9 cellular contexts compared by ENCODE assay signal in genomic region chr1:211735208-211736170, GRCh38.
A peak's percentile ranks its signal among the peaks of the same experiment; 100 is the strongest.
DNase-seq lines count a peak whose midpoint lies in the region; ATAC-seq, FAIRE-seq and TF ChIP-seq lines count a peak whose summit lies in the region.
"Had no signal": no experiment of that assay in that cellular context is flagged by ENCODE, and none has a peak within 500 bp of the region (broad histone marks: within the 10 kb centered on the region; RNA-seq: fewer than 3 reads in every experiment).

No MANE protein-coding gene starts in this region.

- TF ChIP-seq CTCF in A673 (conservative IDR thresholded peaks at IDR 0.05; ENCODE audit: low read depth, low read length) = no peak
- no peak for TF ChIP-seq CTCF in K562 (IDR thresholded peaks at IDR 0.05 in 2 of 3, conservative IDR thresholded peaks at IDR 0.05 in 1 of 3; ENCODE audit: insufficient read depth in 2 of 3, low read depth in 1 of 3, low read length in 3 of 3)
- TF ChIP-seq CTCF in left lung (IDR thresholded peaks at IDR 0.05) = no peak

- no peaks in the 10 kb centered on the region for H3K79me2 ChIP-seq in K562 (ENCODE audit: control insufficient read depth, insufficient read depth, low read length)

- H3K27me3 ChIP-seq in A673 (replicated peaks; ENCODE audit: insufficient read depth, low read depth, low read length, poor library complexity) (no peaks in the 10 kb centered on the region), K562 (ENCODE audit: control insufficient read depth in 2 of 2, insufficient read depth in 2 of 2, low read length in 2 of 2) (no peaks in the 10 kb centered on the region), left lung (no peaks in the 10 kb centered on the region)

- H3K9me1 ChIP-seq in K562 (ENCODE audit: control insufficient read depth, insufficient read depth, low read length) = no peaks in the 10 kb centered on the region

- H3K36me3 ChIP-seq in A673 (ENCODE audit: insufficient read depth, low read length, poor library complexity, severe bottlenecking) (no peaks in the 10 kb centered on the region), K562 (ENCODE audit: control insufficient read depth, insufficient read depth, low read length) (no peaks in the 10 kb centered on the region), left lung (no peaks in the 10 kb centered on the region)
- H3K36me3 ChIP-seq: heart right ventricle had no signal

- intact Hi-C loops in A673 (cut with micrococcal nuclease; ENCODE audit: unreplicated experiment) = no loop called here
- intact Hi-C loops in K562 (cut with micrococcal nuclease) = no loop called here
- intact Hi-C loops in left lung (cut with DNase I) = no loop called here

- no peak for TF ChIP-seq RAD21 in K562 (CRISPR knock-in tag; conservative IDR thresholded peaks at IDR 0.05 in 1 of 2, IDR thresholded peaks at IDR 0.05 in 1 of 2)

- no peak for TF ChIP-seq POLR2A in K562 (conservative IDR thresholded peaks at IDR 0.05)

- peak; percentile 70 for ATAC-seq in K562
- ATAC-seq in left lung = peak; percentile 79
- ATAC-seq in GM21528 (IDR thresholded peaks at IDR 0.05; ENCODE audit: low FRiP score, unreplicated experiment) = no peak
- ATAC-seq in HG03045 (IDR thresholded peaks at IDR 0.05; ENCODE audit: unreplicated experiment) = no peak

- H3K9me3 ChIP-seq in A673 (ENCODE audit: low read depth, low read length, poor library complexity, severe bottlenecking) (no peaks in the 10 kb centered on the region), K562 (replicated peaks; ENCODE audit: control insufficient read depth, insufficient read depth, low read depth, low read length) (no peaks in the 10 kb centered on the region), left lung (no peaks in the 10 kb centered on the region)
- H3K9me3 ChIP-seq: heart right ventricle had no signal

- H2AFZ ChIP-seq in K562 (ENCODE audit: low read depth, low read length) = peak overlapping the region; percentile 76

- POLR2A ChIA-PET in A673 (lab: Charles Lee; ENCODE audit: low non-redundant PET) (interaction anchor here (0.5 to 0.7 kb wide), 3 partner anchors 22 to 1865 kb away, joined by 3 to 12 read pairs (median 3); no protein-coding TSS in a partner anchor), K562 (lab: Yijun Ruan, JAX) (interaction anchor here (0.9 to 4.3 kb wide), 5 partner anchors 8 to 63 kb away, joined by 3 to 35 read pairs (median 7); no protein-coding TSS in a partner anchor)

- in situ Hi-C loops in K562 (cut with MboI) = no loop called here

- H3K4me3 ChIP-seq in A673 (ENCODE audit: low read depth, low read length, poor library complexity, severe bottlenecking) (no peak overlapping the region), K562 (no peak overlapping the region), left lung (no peak overlapping the region)
- H3K4me3 ChIP-seq: heart right ventricle had no signal

- CTCF ChIA-PET in A673 (lab: Charles Lee) = interaction anchor here (0.8 kb wide), 1 partner anchor 55 kb away, joined by 3 read pairs; no protein-coding TSS in a partner anchor
- CTCF ChIA-PET in K562 (lab: Yijun Ruan, JAX; ENCODE audit: low intra/inter-chr PET ratio) = no interaction called here

- H3K27ac ChIP-seq in A673 (ENCODE audit: low read depth, low read length, poor library complexity, severe bottlenecking) = no peak overlapping the region
- H3K27ac ChIP-seq in K562 (ENCODE audit: extremely low read depth, low read depth, low read length) = no peak overlapping the region
- no peak overlapping the region for H3K27ac ChIP-seq in left lung
- H3K27ac ChIP-seq: heart right ventricle had no signal

- H4K20me1 ChIP-seq in K562 (replicated peaks; ENCODE audit: control insufficient read depth, insufficient read depth, low read length) = no peaks in the 10 kb centered on the region

- DNase-seq in A673 (ENCODE audit: low spot score) = peak; percentile 67
- DNase-seq in HTR-8/SVneo (ENCODE audit: insufficient read length, low spot score) = peak; percentile 96
- peak; percentile 64 to 72 (median 66) for DNase-seq in K562 (ENCODE audit: extremely low read depth in 1 of 4, low spot score in 3 of 4)
- DNase-seq in left lung = peak in 1 of 2 donors; percentile 46
- no peak for DNase-seq in NCI-H187 treated with DMSO at 0.1 percent for 48 hours (lab: John Stamatoyannopoulos, UW)
- no peak for DNase-seq in NCI-H510A (lab: John Stamatoyannopoulos, UW)
- DNase-seq: heart right ventricle had no signal

- 29% methylated on average over 22 of the region's 22 CpGs for WGBS in K562 (ENCODE audit: insufficient coverage, low coverage, missing lambda C conversion rate)

- H3K9ac ChIP-seq in K562 (ENCODE audit: insufficient read depth in 1 of 2, low read depth in 2 of 2, low read length in 2 of 2) = peak overlapping the region in 1 of 2 experiments; percentile 38; a peak in 1 of 4 replicates

- FAIRE-seq in HTR-8/SVneo (lab: Jason Lieb, UNC) (peak; percentile 67), K562 (lab: Jason Lieb, UNC) (peak; percentile 89)

- peak overlapping the region; percentile 56 for H3K4me2 ChIP-seq in K562 (ENCODE audit: insufficient read depth, low read length)

- TF ChIP-seq EP300 in K562 (IDR thresholded peaks at IDR 0.05; ENCODE audit: low read length) = no peak

- BruUV-seq in A673 (replicated peaks; lab: Mats Ljungman, UMichigan) (no TSS peak), K562 (replicated peaks; lab: Mats Ljungman, UMichigan) (no TSS peak)

- H3K4me1 ChIP-seq in A673 (ENCODE audit: insufficient read depth, low read length, poor library complexity, severe bottlenecking) = peaks cover 23% of the 10 kb centered on the region
- peaks cover 15 to 31% of the 10 kb centered on the region in 2 experiments for H3K4me1 ChIP-seq in K562 (replicated peaks in 1 of 2; ENCODE audit: control insufficient read depth in 2 of 2, insufficient read depth in 2 of 2, low read length in 2 of 2)
- peaks cover 0 to 11% of the 10 kb centered on the region in 2 donors for H3K4me1 ChIP-seq in left lung

TF ChIP-seq in K562, 482 proteins besides CTCF, POLR2A, EP300 and RAD21 (continues in another document):
- peak; percentile 60 to 64 for TF ChIP-seq NRF1 (conservative IDR thresholded peaks at IDR 0.05 in 1 of 2, IDR thresholded peaks at IDR 0.05 in 1 of 2)
- no peak for TF ChIP-seq NR4A1 (CRISPR knock-in tag; IDR thresholded peaks at IDR 0.05)
- no peak for TF ChIP-seq NR4A1 (tag; IDR thresholded peaks at IDR 0.05)
- TF ChIP-seq ARID1B (IDR thresholded peaks at IDR 0.05) = peak; percentile 74
- TF ChIP-seq DIDO1 (tag; IDR thresholded peaks at IDR 0.05; ENCODE audit: low read depth) = 0 out of 2 replicates have a peak, but pooled peaks have one; percentile 40
- TF ChIP-seq IFI16 (CRISPR knock-in tag; IDR thresholded peaks at IDR 0.05) = 0 out of 2 replicates have a peak, but pooled peaks have one; percentile 17
- TF ChIP-seq TEAD4 (IDR thresholded peaks at IDR 0.05; ENCODE audit: low read length) = peak; percentile 48; the same call in 1 of the 2 replicates
- no peak for TF ChIP-seq TEAD4 (CRISPR knock-in tag; IDR thresholded peaks at IDR 0.05; ENCODE audit: borderline replicate concordance)
- peak; percentile 43; the same call in 1 of the 2 replicates for TF ChIP-seq BHLHE40 (IDR thresholded peaks at IDR 0.05; ENCODE audit: low read length)
- TF ChIP-seq BACH1 (tag; IDR thresholded peaks at IDR 0.05) = 0 out of 2 replicates have a peak, but pooled peaks have one; percentile 24
- TF ChIP-seq ATF3 (IDR thresholded peaks at IDR 0.05) = peak; percentile 94
- TF ChIP-seq ATF3 (CRISPR knock-in tag; conservative IDR thresholded peaks at IDR 0.05) = peak; percentile 84
- no peak for TF ChIP-seq NR3C1 (CRISPR knock-in tag; IDR thresholded peaks at IDR 0.05)
- 0 out of 2 replicates have a peak, but pooled peaks have one; percentile 15 for TF ChIP-seq VEZF1 (CRISPR knock-in tag; IDR thresholded peaks at IDR 0.05)
- no peak for TF ChIP-seq MTA3 (IDR thresholded peaks at IDR 0.05; ENCODE audit: borderline replicate concordance)
- no peak for TF ChIP-seq NR2C2 (CRISPR knock-in tag; IDR thresholded peaks at IDR 0.05)
- peak; percentile 37; the same call in 1 of the 2 replicates for TF ChIP-seq NR2C2 (tag; IDR thresholded peaks at IDR 0.05)
- TF ChIP-seq ZNF41 (CRISPR knock-in tag; conservative IDR thresholded peaks at IDR 0.05) = no peak
- TF ChIP-seq ATF1 (CRISPR knock-in tag; IDR thresholded peaks at IDR 0.05) = no peak
- TF ChIP-seq ATF1 (tag; IDR thresholded peaks at IDR 0.05) = peak; percentile 65
- peak; percentile 97 for TF ChIP-seq JUND (IDR thresholded peaks at IDR 0.05; ENCODE audit: borderline replicate concordance, low read depth, low read length)
- peak; percentile 97 for TF ChIP-seq JUND (tag; IDR thresholded peaks at IDR 0.05; ENCODE audit: borderline replicate concordance, low read depth, low read length)
- TF ChIP-seq PHF20 (IDR thresholded peaks at IDR 0.05; ENCODE audit: partially characterized antibody) = peak; percentile 29
- TF ChIP-seq ZNF3 (CRISPR knock-in tag; IDR thresholded peaks at IDR 0.05) = no peak
- peak; percentile 54 for TF ChIP-seq ZBTB17 (CRISPR knock-in tag; IDR thresholded peaks at IDR 0.05)
- peak; percentile 15; the same call in 1 of the 2 replicates for TF ChIP-seq SOX6 (IDR thresholded peaks at IDR 0.05)
- peak in 1 of 2 experiments; percentile 54; a peak in 1 of 4 replicates for TF ChIP-seq RCOR1 (IDR thresholded peaks at IDR 0.05; ENCODE audit: borderline replicate concordance in 1 of 2, low read depth in 2 of 2, low read length in 2 of 2)

Comparison
In these comparisons a context has a peak if more than half of its experiments do, and no peak if none do; other contexts are left out.
1. DNase-seq: peak in A673 (single experiment), HTR-8/SVneo (single experiment) and K562 (4 of 4); none in NCI-H187 treated with DMSO at 0.1 percent for 48 hours (single experiment) and NCI-H510A (single experiment).
2. ATAC-seq: peak in K562 (single experiment) and left lung (single experiment); none in GM21528 (single experiment) and HG03045 (single experiment).